ENCODE assay signal across 12 cellular contexts in the genomic region with DNA sequence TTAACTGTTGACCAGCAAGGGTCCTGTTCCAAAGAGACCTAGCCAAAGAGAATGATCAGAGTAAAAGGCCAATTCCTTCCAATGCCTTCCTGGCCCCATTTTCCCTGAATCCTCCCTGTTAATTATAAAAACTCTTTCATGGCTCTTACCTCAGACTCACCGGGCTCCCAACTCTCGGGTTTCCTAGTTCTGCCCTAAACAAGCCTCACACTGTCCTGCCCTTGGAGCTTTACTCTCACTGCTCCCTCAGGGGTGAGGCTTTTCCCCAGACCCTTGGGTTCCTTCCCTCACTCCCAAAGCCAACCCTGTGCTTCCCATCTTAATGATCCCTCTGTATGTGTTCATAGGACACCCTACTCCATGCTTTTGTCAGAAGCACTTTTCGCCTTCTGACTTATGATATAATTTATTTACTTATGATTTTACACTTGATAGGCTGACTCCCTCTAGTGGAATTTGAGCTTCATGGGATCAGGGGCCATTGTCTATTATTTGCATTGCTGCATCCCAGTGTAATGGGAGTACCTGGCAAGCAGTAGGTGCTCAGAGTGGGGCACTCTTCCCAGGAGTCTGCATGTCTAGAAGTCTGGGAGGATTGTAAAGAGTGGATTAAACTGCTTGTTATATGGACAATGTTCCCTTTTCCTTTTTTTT. TPM values are rescaled to one million over a fixed set of nuclear protein-coding genes. Genes with fewer than 3 reads are reported as not detected.
DNase-seq lines count a peak whose midpoint lies in the region; ATAC-seq and TF ChIP-seq lines count a peak whose summit lies in the region.
"Had no signal": no experiment of that assay in that cellular context is flagged by ENCODE, and none has a peak within 500 bp of the region (broad histone marks: within the 10 kb centered on the region; RNA-seq: fewer than 3 reads in every experiment).

No MANE protein-coding gene starts in this region.

- ATAC-seq in stimulated activated memory B cell treated with anti-CD40 and anti-IgM and Interleukin-4, amounts not matched to agents 10 μg/mL and 1 μg/mL and 100 μg/mL, for 72 hours, result no peak
- no peak for ATAC-seq in GM19397 (IDR thresholded peaks at IDR 0.05; ENCODE audit: unreplicated experiment)
- ATAC-seq in HG03354 (IDR thresholded peaks at IDR 0.05; ENCODE audit: poor library complexity, severe bottlenecking, unreplicated experiment), result no peak

- no peaks in the 10 kb centered on the region for H3K36me3 Mint-ChIP-seq in stimulated activated memory B cell treated with anti-CD40 and anti-IgM and Interleukin-4, amounts not matched to agents 10 μg/mL and 1 μg/mL and 100 μg/mL, for 72 hours
- H3K36me3 Mint-ChIP-seq: activated naive CD4-positive, alpha-beta T cell treated with anti-CD3 and anti-CD28 coated beads, Interleukin-2, amount 50 U/mL, for 24 hours had no signal

- H3K4me1 Mint-ChIP-seq in stimulated activated memory B cell treated with anti-CD40 and anti-IgM and Interleukin-4, amounts not matched to agents 10 μg/mL and 1 μg/mL and 100 μg/mL, for 72 hours, result peaks cover 33% of the 10 kb centered on the region
- H3K4me1 Mint-ChIP-seq: activated naive CD4-positive, alpha-beta T cell treated with anti-CD3 and anti-CD28 coated beads, Interleukin-2, amount 50 U/mL, for 24 hours had no signal

- CTCF ChIA-PET in HEK293 (lab: Yijun Ruan, JAX), result interaction anchor here (0.8 to 2.6 kb wide), 2 partner anchors 17 to 159 kb away, joined by 4 to 12 read pairs; no protein-coding TSS in a partner anchor
- CTCF ChIA-PET in RWPE1 (lab: Yijun Ruan, JAX), result interaction anchor here (0.7 to 1.2 kb wide), 3 partner anchors 159 to 204 kb away, joined by 3 to 5 read pairs (median 4); no protein-coding TSS in a partner anchor

- no peak overlapping the region for H3K4me3 ChIP-seq in HEK293 (ENCODE audit: low read depth, low read length)
- no peak overlapping the region for H3K4me3 ChIP-seq in fibroblast of villous mesenchyme (ENCODE audit: low read depth, low read length)
- H3K4me3 ChIP-seq: esophagus muscularis mucosa, thoracic aorta had no signal

- no peaks in the 10 kb centered on the region for H3K9me3 ChIP-seq in HEK293 (ENCODE audit: control insufficient read depth, insufficient read depth, low read depth, low read length)
- H3K9me3 ChIP-seq: esophagus muscularis mucosa, thoracic aorta had no signal

- no peak overlapping the region for H3K27ac ChIP-seq in HEK293 (ENCODE audit: extremely low read depth, low read depth, low read length)
- no peak overlapping the region for H3K27ac ChIP-seq in RWPE1
- H3K27ac ChIP-seq: esophagus muscularis mucosa, thoracic aorta had no signal

- H3K9me3 Mint-ChIP-seq in stimulated activated memory B cell treated with anti-CD40 and anti-IgM and Interleukin-4, amounts not matched to agents 10 μg/mL and 1 μg/mL and 100 μg/mL, for 72 hours, result no peaks in the 10 kb centered on the region
- H3K9me3 Mint-ChIP-seq: activated naive CD4-positive, alpha-beta T cell treated with anti-CD3 and anti-CD28 coated beads, Interleukin-2, amount 50 U/mL, for 24 hours had no signal

- no peak overlapping the region for H3K4me3 Mint-ChIP-seq in stimulated activated memory B cell treated with anti-CD40 and anti-IgM and Interleukin-4, amounts not matched to agents 10 μg/mL and 1 μg/mL and 100 μg/mL, for 72 hours
- H3K4me3 Mint-ChIP-seq: activated naive CD4-positive, alpha-beta T cell treated with anti-CD3 and anti-CD28 coated beads, Interleukin-2, amount 50 U/mL, for 24 hours had no signal

- TF ChIP-seq CTCF in HEK293 (tag by site-specific recombination; IDR thresholded peaks at IDR 0.05), result no peak
- no peak for TF ChIP-seq CTCF in RWPE1 (conservative IDR thresholded peaks at IDR 0.05; ENCODE audit: low read depth)
- peak; percentile 10 for TF ChIP-seq CTCF in fibroblast of villous mesenchyme (IDR thresholded peaks at IDR 0.05; ENCODE audit: insufficient read depth, low read depth, low read length)

- peaks cover 12% of the 10 kb centered on the region for H3K4me1 ChIP-seq in HEK293 (ENCODE audit: control insufficient read depth, insufficient read depth, low read length)
- H3K4me1 ChIP-seq: esophagus muscularis mucosa had no signal

- no peaks in the 10 kb centered on the region for H3K27me3 Mint-ChIP-seq in stimulated activated memory B cell treated with anti-CD40 and anti-IgM and Interleukin-4, amounts not matched to agents 10 μg/mL and 1 μg/mL and 100 μg/mL, for 72 hours

- POLR2A ChIA-PET in HEK293 (lab: Yijun Ruan, JAX), result no interaction called here
- POLR2A ChIA-PET in RWPE1 (lab: Yijun Ruan, JAX; ENCODE audit: low non-redundant PET), result no interaction called here

- no peaks in the 10 kb centered on the region for H3K36me3 ChIP-seq in HEK293 (ENCODE audit: control insufficient read depth in 2 of 2, insufficient read depth in 1 of 2, low read length in 2 of 2)
- H3K36me3 ChIP-seq: esophagus muscularis mucosa, thoracic aorta had no signal

- peak; percentile 35 for DNase-seq in RWPE1 (ENCODE audit: low spot score)
- DNase-seq in fibroblast of villous mesenchyme (ENCODE audit: low read depth), result peak; percentile 3
- no peak for DNase-seq in KG1 (lab: John Stamatoyannopoulos, UW)
- no peak for DNase-seq in GM19240 (ENCODE audit: insufficient read length, low spot score)
- DNase-seq: stimulated activated CD4-positive, alpha-beta T cell treated with anti-CD3 and anti-CD28 coated beads, Interleukin-1b, Interleukin-23, amount 100 ng/mL, for 48 hours had no signal

- peak overlapping the region; percentile 89 for H3K27ac Mint-ChIP-seq in stimulated activated memory B cell treated with anti-CD40 and anti-IgM and Interleukin-4, amounts not matched to agents 10 μg/mL and 1 μg/mL and 100 μg/mL, for 72 hours
- H3K27ac Mint-ChIP-seq: activated naive CD4-positive, alpha-beta T cell treated with anti-CD3 and anti-CD28 coated beads, Interleukin-2, amount 50 U/mL, for 24 hours had no signal

TF ChIP-seq in HEK293, 187 proteins besides CTCF, POLR2A, EP300 and RAD21 (continues in another document):
- no peak for TF ChIP-seq ZNF140 (tag by site-specific recombination; IDR thresholded peaks at IDR 0.05)
- peak; percentile 41; the same call in 1 of the 2 replicates for TF ChIP-seq ZNF394 (tag by site-specific recombination; IDR thresholded peaks at IDR 0.05; ENCODE audit: borderline replicate concordance)
- TF ChIP-seq ZNF239 (tag by site-specific recombination; IDR thresholded peaks at IDR 0.05), result no peak
- TF ChIP-seq ZNF266 (tag by site-specific recombination; IDR thresholded peaks at IDR 0.05; ENCODE audit: low read depth), result no peak
- TF ChIP-seq, protein P1, sequence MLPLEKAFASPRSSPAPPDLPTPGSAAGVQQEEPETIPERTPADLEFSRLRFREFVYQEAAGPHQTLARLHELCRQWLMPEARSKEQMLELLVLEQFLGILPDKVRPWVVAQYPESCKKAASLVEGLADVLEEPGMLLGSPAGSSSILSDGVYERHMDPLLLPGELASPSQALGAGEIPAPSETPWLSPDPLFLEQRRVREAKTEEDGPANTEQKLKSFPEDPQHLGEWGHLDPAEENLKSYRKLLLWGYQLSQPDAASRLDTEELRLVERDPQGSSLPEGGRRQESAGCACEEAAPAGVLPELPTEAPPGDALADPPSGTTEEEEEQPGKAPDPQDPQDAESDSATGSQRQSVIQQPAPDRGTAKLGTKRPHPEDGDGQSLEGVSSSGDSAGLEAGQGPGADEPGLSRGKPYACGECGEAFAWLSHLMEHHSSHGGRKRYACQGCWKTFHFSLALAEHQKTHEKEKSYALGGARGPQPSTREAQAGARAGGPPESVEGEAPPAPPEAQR (tag by site-specific recombination; IDR thresholded peaks at IDR 0.05), result no peak
- no peak for TF ChIP-seq ZNF24 (tag by site-specific recombination; IDR thresholded peaks at IDR 0.05)
- no peak for TF ChIP-seq PRDM1 (tag by site-specific recombination; IDR thresholded peaks at IDR 0.05)
- no peak for TF ChIP-seq ZBTB7A (tag by site-specific recombination; IDR thresholded peaks at IDR 0.05; ENCODE audit: low read depth)
- no peak for TF ChIP-seq TCF7L2 (IDR thresholded peaks at IDR 0.05; ENCODE audit: borderline replicate concordance, low read depth, low read length)
- TF ChIP-seq, protein P2, sequence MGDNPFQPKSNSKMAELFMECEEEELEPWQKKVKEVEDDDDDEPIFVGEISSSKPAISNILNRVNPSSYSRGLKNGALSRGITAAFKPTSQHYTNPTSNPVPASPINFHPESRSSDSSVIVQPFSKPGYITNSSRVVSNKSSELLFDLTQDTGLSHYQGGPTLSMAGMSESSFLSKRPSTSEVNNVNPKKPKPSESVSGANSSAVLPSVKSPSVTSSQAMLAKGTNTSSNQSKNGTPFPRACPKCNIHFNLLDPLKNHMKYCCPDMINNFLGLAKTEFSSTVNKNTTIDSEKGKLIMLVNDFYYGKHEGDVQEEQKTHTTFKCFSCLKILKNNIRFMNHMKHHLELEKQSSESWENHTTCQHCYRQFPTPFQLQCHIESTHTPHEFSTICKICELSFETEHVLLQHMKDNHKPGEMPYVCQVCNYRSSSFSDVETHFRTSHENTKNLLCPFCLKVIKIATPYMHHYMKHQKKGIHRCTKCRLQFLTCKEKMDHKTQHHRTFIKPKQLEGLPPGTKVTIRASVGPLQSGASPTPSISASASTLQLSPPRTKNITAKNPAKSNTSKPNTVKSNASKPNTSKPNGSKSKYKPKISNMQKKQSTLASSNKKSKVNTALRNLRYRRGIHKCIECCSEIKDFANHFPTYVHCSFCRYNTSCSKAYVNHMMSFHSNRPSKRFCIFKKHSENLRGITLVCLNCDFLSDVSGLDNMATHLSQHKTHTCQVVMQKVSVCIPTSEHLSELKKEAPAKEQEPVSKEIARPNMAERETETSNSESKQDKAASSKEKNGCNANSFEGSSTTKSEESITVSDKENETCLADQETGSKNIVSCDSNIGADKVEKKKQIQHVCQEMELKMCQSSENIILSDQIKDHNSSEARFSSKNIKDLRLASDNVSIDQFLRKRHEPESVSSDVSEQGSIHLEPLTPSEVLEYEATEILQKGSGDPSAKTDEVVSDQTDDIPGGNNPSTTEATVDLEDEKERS (tag by site-specific recombination; IDR thresholded peaks at IDR 0.05), result no peak
- TF ChIP-seq ZNF37A (tag by site-specific recombination; IDR thresholded peaks at IDR 0.05), result no peak
- no peak for TF ChIP-seq ZNF112 (tag by site-specific recombination; IDR thresholded peaks at IDR 0.05)
- no peak for TF ChIP-seq ZNF157 (tag by site-specific recombination; IDR thresholded peaks at IDR 0.05)
- TF ChIP-seq ZNF596 (tag by site-specific recombination; IDR thresholded peaks at IDR 0.05), result no peak
- no peak for TF ChIP-seq REPIN1 (tag by site-specific recombination; IDR thresholded peaks at IDR 0.05; ENCODE audit: low read depth)

RNA-seq across cellular contexts. Expression of gene ZNG1B, which starts 29.9 kb away (rescaled TPM):
- total RNA-seq in fibroblast of villous mesenchyme, result 22.9 and 29.4 TPM in 2 replicates

Comparison
In these comparisons a context has a peak if more than half of its experiments do, and no peak if none do; other contexts are left out.
1. DNase-seq: peak in RWPE1 (single experiment) and fibroblast of villous mesenchyme (single experiment); none in KG1 (single experiment) and GM19240 (single experiment).